18 cellular contexts compared by ENCODE assay signal in genomic region chrX:122770581-122770980, GRCh38.
DNase-seq lines count a peak whose midpoint lies in the region; ATAC-seq and TF ChIP-seq lines count a peak whose summit lies in the region.
"Had no signal": no experiment of that assay in that cellular context is flagged by ENCODE, and none has a peak within 500 bp of the region (broad histone marks: within the 10 kb centered on the region; RNA-seq: fewer than 3 reads in every experiment).

No MANE protein-coding gene starts in this region.

- no peak for TF ChIP-seq POLR2A in gastrocnemius medialis (IDR thresholded peaks at IDR 0.05)

- peaks cover 19% of the 10 kb centered on the region for H3K4me1 Mint-ChIP-seq in brain
- H3K4me1 Mint-ChIP-seq: CD14-positive monocyte, IgD-negative memory B cell, T-helper 17 cell had no signal

- intact Hi-C loops in gastrocnemius medialis (cut with DNase I; ENCODE audit: low total_unique reads): no loop called here

- H3K9me3 Mint-ChIP-seq in brain: peaks cover 7 to 36% (median 13%) of the 10 kb centered on the region in 5 experiments

- H3K4me3 ChIP-seq in KMS-11 (IDR thresholded peaks at IDR 0.05; ENCODE audit: insufficient read depth, low read depth, low read length): no peak overlapping the region
- H3K4me3 ChIP-seq in gastrocnemius medialis: no peak overlapping the region

- H3K79me2 ChIP-seq in KMS-11 (ENCODE audit: insufficient read depth, low read depth): no peaks in the 10 kb centered on the region

- H3K36me3 ChIP-seq in KMS-11 (ENCODE audit: insufficient read depth) (no peaks in the 10 kb centered on the region), gastrocnemius medialis (no peaks in the 10 kb centered on the region)

- no peak for ATAC-seq in gastrocnemius medialis
- ATAC-seq: Right ventricle myocardium inferior, SK-N-SH treated with all-trans-retinoic acid at 6 μM for 48 hours, T-helper 17 cell had no signal

- no peaks in the 10 kb centered on the region for H3K27me3 Mint-ChIP-seq in brain
- H3K27me3 Mint-ChIP-seq: IgD-negative memory B cell, T-helper 17 cell had no signal

- H2AFZ ChIP-seq in KMS-11 (ENCODE audit: low read depth): peak overlapping the region; percentile 34; the same call in 1 of the 2 replicates

- H3K4me2 ChIP-seq in KMS-11: peak overlapping the region; percentile 45

- no peaks in the 10 kb centered on the region for H3K36me3 Mint-ChIP-seq in brain
- H3K36me3 Mint-ChIP-seq: CD14-positive monocyte, IgD-negative memory B cell had no signal

- H4K20me1 ChIP-seq in KMS-11 (ENCODE audit: insufficient read depth): no peaks in the 10 kb centered on the region

- DNase-seq in NCI-H1694 (lab: John Stamatoyannopoulos, UW): peak; percentile 3
- no peak for DNase-seq in NCI-H1694 treated with DMSO at 0.1 percent for 48 hours (lab: John Stamatoyannopoulos, UW)
- DNase-seq in NCI-H774 (lab: John Stamatoyannopoulos, UW): peak; percentile 7
- DNase-seq in gastrocnemius medialis: no peak
- DNase-seq in DMS 273 (lab: John Stamatoyannopoulos, UW; ENCODE audit: unreplicated experiment): no peak
- no peak for DNase-seq in C1 segment of cervical spinal cord (lab: John Stamatoyannopoulos, UW)
- DNase-seq: DMS79 treated with DMSO at 0.1 percent for 48 hours, GF-D8, HCEC 1CT, NCI-H1092 treated with DMSO at 0.1 percent for 48 hours, NCI-H2029 treated with DMSO at 0.1 percent for 48 hours, T-helper 17 cell had no signal

- H3K27me3 ChIP-seq in KMS-11 (ENCODE audit: insufficient read depth, low read depth): no peaks in the 10 kb centered on the region
- H3K27me3 ChIP-seq in gastrocnemius medialis: no peaks in the 10 kb centered on the region

- no peak for TF ChIP-seq CTCF in KMS-11 (conservative IDR thresholded peaks at IDR 0.05; ENCODE audit: low read depth, low read length)
- TF ChIP-seq CTCF in brain (conservative IDR thresholded peaks at IDR 0.05): no peak
- TF ChIP-seq CTCF in gastrocnemius medialis (IDR thresholded peaks at IDR 0.05 in 4 of 5, conservative IDR thresholded peaks at IDR 0.05 in 1 of 5): no peak

- H3K9me3 ChIP-seq in gastrocnemius medialis: no peaks in the 10 kb centered on the region

- no peak overlapping the region for H3K4me3 Mint-ChIP-seq in brain
- H3K4me3 Mint-ChIP-seq: CD14-positive monocyte, IgD-negative memory B cell, T-helper 17 cell had no signal

- H3K27ac Mint-ChIP-seq in brain: peak overlapping the region in 3 of 5 experiments; percentile 23 to 90 (median 49)
- H3K27ac Mint-ChIP-seq: CD14-positive monocyte, IgD-negative memory B cell, T-helper 17 cell had no signal

- in situ Hi-C loops in gastrocnemius medialis (cut with MboI; ENCODE audit: low sequenced_read_pairs in 4 of 4): no loop called here

- H3K9ac ChIP-seq in KMS-11: no peak overlapping the region

- H3K27ac ChIP-seq in KMS-11 (peak overlapping the region; percentile 52), gastrocnemius medialis (no peak overlapping the region)

- peaks cover 31% of the 10 kb centered on the region for H3K4me1 ChIP-seq in KMS-11 (ENCODE audit: low read depth, poor library complexity, severe bottlenecking)
- no peaks in the 10 kb centered on the region for H3K4me1 ChIP-seq in gastrocnemius medialis

Comparison
In these comparisons a context has a peak if more than half of its experiments do, and no peak if none do; other contexts are left out.
1. DNase-seq: peak in NCI-H1694 (single experiment) and NCI-H774 (single experiment); none in NCI-H1694 treated with DMSO at 0.1 percent for 48 hours (single experiment), gastrocnemius medialis (0 of 2), DMS 273 (single experiment) and C1 segment of cervical spinal cord (0 of 14).